Comparison of ENCODE assay signal across 8 cellular contexts in genomic region chr17:17204635-17205231, GRCh38. TPM values are rescaled to one million over a fixed set of nuclear protein-coding genes. Genes with fewer than 3 reads are reported as not detected.
A peak's percentile ranks its signal among the peaks of the same experiment; 100 is the strongest.
DNase-seq lines count a peak whose midpoint lies in the region; ATAC-seq and TF ChIP-seq lines count a peak whose summit lies in the region.

No MANE protein-coding gene starts in this region.

- peaks cover 6% of the 10 kb centered on the region for H3K36me3 ChIP-seq in effector memory CD4-positive, alpha-beta T cell (ENCODE audit: control insufficient read depth, insufficient read depth, low read length)
- no peaks in the 10 kb centered on the region for H3K36me3 ChIP-seq in gastrocnemius medialis

- DNase-seq in RKO (ENCODE audit: low spot score) (peak; percentile 19), gastrocnemius medialis (no peak), NCI-H446 (lab: John Stamatoyannopoulos, UW) (no peak), NCI-H1417 treated with DMSO at 0.1 percent for 48 hours (lab: John Stamatoyannopoulos, UW) (no peak)
- no peak for DNase-seq in effector memory CD4-positive, alpha-beta T cell

- peak overlapping the region; percentile 76 for H3K27ac ChIP-seq in effector memory CD4-positive, alpha-beta T cell (ENCODE audit: insufficient read depth, low read length, poor library complexity, severe bottlenecking)
- peak overlapping the region; percentile 92 to 97 (median 96) for H3K27ac ChIP-seq in gastrocnemius medialis

- ATAC-seq in gastrocnemius medialis (no peak), HG03097 (IDR thresholded peaks at IDR 0.05; ENCODE audit: low FRiP score, unreplicated experiment) (no peak), HG02970 (IDR thresholded peaks at IDR 0.05; ENCODE audit: low FRiP score, unreplicated experiment) (no peak)

- in situ Hi-C loops in gastrocnemius medialis (cut with MboI; ENCODE audit: low sequenced_read_pairs in 4 of 4): no loop called here

- peaks cover 23% of the 10 kb centered on the region for H3K4me1 ChIP-seq in effector memory CD4-positive, alpha-beta T cell (ENCODE audit: control insufficient read depth, insufficient read depth, low read length, poor library complexity, severe bottlenecking)
- H3K4me1 ChIP-seq in gastrocnemius medialis: peaks cover 12 to 25% of the 10 kb centered on the region in 2 donors

- H3K4me3 ChIP-seq in GM08714 (ENCODE audit: low read length) (peak overlapping the region; percentile 62), gastrocnemius medialis (peak overlapping the region; percentile 64 to 83 (median 66))
- H3K4me3 ChIP-seq in effector memory CD4-positive, alpha-beta T cell (ENCODE audit: insufficient read depth, low read depth, low read length, poor library complexity, severe bottlenecking): peak overlapping the region; percentile 37

- TF ChIP-seq CTCF in gastrocnemius medialis (IDR thresholded peaks at IDR 0.05 in 4 of 5, conservative IDR thresholded peaks at IDR 0.05 in 1 of 5): no peak

- no peaks in the 10 kb centered on the region for H3K9me3 ChIP-seq in effector memory CD4-positive, alpha-beta T cell (ENCODE audit: control insufficient read depth, low read length)
- no peaks in the 10 kb centered on the region for H3K9me3 ChIP-seq in gastrocnemius medialis

- H3K27me3 ChIP-seq in effector memory CD4-positive, alpha-beta T cell (replicated peaks; ENCODE audit: control insufficient read depth, insufficient read depth, low read length, poor library complexity, severe bottlenecking): no peaks in the 10 kb centered on the region
- H3K27me3 ChIP-seq in gastrocnemius medialis: no peaks in the 10 kb centered on the region

- intact Hi-C loops in gastrocnemius medialis (cut with DNase I; ENCODE audit: low total_unique reads): no loop called here

- no peak for TF ChIP-seq POLR2A in gastrocnemius medialis (IDR thresholded peaks at IDR 0.05)

RNA-seq across cellular contexts. Expression of gene PLD6, which starts 1.4 kb away (rescaled TPM):
- total RNA-seq in gastrocnemius medialis: 1 to 10 TPM; 1.9 to 5.1 (median 2.7) TPM

RNA-seq across cellular contexts. Expression of gene FLCN, which starts 32.2 kb away (rescaled TPM):
- total RNA-seq in gastrocnemius medialis: 10 to 100 TPM; 31.7 to 62.0 (median 39.2) TPM
